16 cellular contexts compared by ENCODE assay signal in genomic region chr2:119230219-119230618, GRCh38.
"Had no signal": no experiment of that assay in that cellular context is flagged by ENCODE, and none has a peak within 500 bp of the region (broad histone marks: within the 10 kb centered on the region; RNA-seq: fewer than 3 reads in every experiment).

No MANE protein-coding gene starts in this region.

- H3K9me3 Mint-ChIP-seq: activated naive CD4-positive, alpha-beta T cell treated with anti-CD3 and anti-CD28 coated beads for 36 hours; activated naive CD8-positive, alpha-beta T cell treated with anti-CD3 and anti-CD28 coated beads, Interleukin-2, amount 50 U/mL, for 24 hours; activated T-helper 17 cell treated with anti-CD3 and anti-CD28 coated beads, Interleukin-2, amount 50 U/mL, for 72 hours; memory B cell; nephron had no signal

- H3K27me3 ChIP-seq: pancreas, tibial nerve, vagina had no signal

- H3K27ac ChIP-seq: gastroesophageal sphincter, left ventricle myocardium inferior, pancreas, skin epidermis, tibial nerve, vagina had no signal

- H3K4me1 Mint-ChIP-seq: activated T-helper 17 cell treated with anti-CD3 and anti-CD28 coated beads, Interleukin-2, amount 50 U/mL, for 72 hours had no signal

- H3K36me3 ChIP-seq: gastroesophageal sphincter, left ventricle myocardium inferior, pancreas, tibial nerve, vagina had no signal

- H3K4me1 ChIP-seq: gastroesophageal sphincter, left ventricle myocardium inferior, vagina had no signal

- H3K4me3 Mint-ChIP-seq: activated naive CD4-positive, alpha-beta T cell treated with anti-CD3 and anti-CD28 coated beads for 36 hours; activated naive CD8-positive, alpha-beta T cell treated with anti-CD3 and anti-CD28 coated beads, Interleukin-2, amount 50 U/mL, for 24 hours; activated T-helper 17 cell treated with anti-CD3 and anti-CD28 coated beads, Interleukin-2, amount 50 U/mL, for 72 hours; memory B cell; nephron had no signal

- H3K27me3 Mint-ChIP-seq: memory B cell had no signal

- H3K4me3 ChIP-seq: gastroesophageal sphincter, left ventricle myocardium inferior, pancreas, skin epidermis, tibial nerve, vagina had no signal

- ATAC-seq: activated naive CD8-positive, alpha-beta T cell treated with anti-CD3 and anti-CD28 coated beads, Interleukin-2, amount 50 U/mL, for 24 hours; activated T-helper 17 cell treated with anti-CD3 and anti-CD28 coated beads, Interleukin-2, amount 50 U/mL, for 72 hours; gastroesophageal sphincter; pancreas had no signal

- H3K27ac Mint-ChIP-seq: activated naive CD4-positive, alpha-beta T cell treated with anti-CD3 and anti-CD28 coated beads for 36 hours; activated naive CD8-positive, alpha-beta T cell treated with anti-CD3 and anti-CD28 coated beads, Interleukin-2, amount 50 U/mL, for 24 hours; activated T-helper 17 cell treated with anti-CD3 and anti-CD28 coated beads, Interleukin-2, amount 50 U/mL, for 72 hours; memory B cell had no signal

- H3K9me3 ChIP-seq: gastroesophageal sphincter, left ventricle myocardium inferior, pancreas, tibial nerve, vagina had no signal

- DNase-seq: activated naive CD4-positive, alpha-beta T cell treated with anti-CD3 and anti-CD28 coated beads for 36 hours; activated naive CD8-positive, alpha-beta T cell treated with anti-CD3 and anti-CD28 coated beads, Interleukin-2, amount 50 U/mL, for 24 hours; activated T-cell treated with anti-CD3 and anti-CD28 coated beads for 4 hours; aorta; left ventricle myocardium inferior; stimulated activated CD4-positive, alpha-beta T cell treated with anti-CD3 and anti-CD28 coated beads, Interleukin-15, amount 100 ng/mL, for 24 hours; stimulated activated CD4-positive, alpha-beta T cell treated with anti-CD3 and anti-CD28 coated beads, Interleukin-4, amount 100 ng/mL, for 1 hour; stimulated activated naive CD4-positive, alpha-beta T cell had no signal

- H3K36me3 Mint-ChIP-seq: memory B cell had no signal
